Comparison of ENCODE assay signal across 26 cellular contexts in genomic region chr2:215324811-215325210, GRCh38. TPM values are rescaled to one million over a fixed set of nuclear protein-coding genes. Genes with fewer than 3 reads are reported as not detected.
DNase-seq lines count a peak whose midpoint lies in the region; ATAC-seq and TF ChIP-seq lines count a peak whose summit lies in the region.
"Had no signal": no experiment of that assay in that cellular context is flagged by ENCODE, and none has a peak within 500 bp of the region (broad histone marks: within the 10 kb centered on the region; RNA-seq: fewer than 3 reads in every experiment).

No MANE protein-coding gene starts in this region.

- H3K36me3 ChIP-seq in H7 (replicated peaks; ENCODE audit: control insufficient read depth, insufficient read depth, low read length) = peaks cover 29% of the 10 kb centered on the region
- H3K36me3 ChIP-seq: colonic mucosa had no signal

- H3K9me3 Mint-ChIP-seq in WTC11 (no peaks in the 10 kb centered on the region), progenitor cell of endocrine pancreas (ENCODE audit: low read depth) (peaks cover 4% of the 10 kb centered on the region)
- H3K9me3 Mint-ChIP-seq: activated naive CD8-positive, alpha-beta T cell treated with anti-CD3 and anti-CD28 coated beads, Interleukin-2, amount 10 ng/mL, durations not matched to agents 7 days and 5 days; H9; neural crest cell had no signal

- DNase-seq in COR-L47 (lab: John Stamatoyannopoulos, UW) (peak; percentile 48), H7 (peak; percentile 19), WTC11 (ENCODE audit: low spot score) (no peak), progenitor cell of endocrine pancreas (ENCODE audit: low spot score, unreplicated experiment) (no peak), NOMO-1 (lab: John Stamatoyannopoulos, UW; ENCODE audit: unreplicated experiment in 2 of 2) (no peak)
- DNase-seq in activated CD8-positive, alpha-beta memory T cell treated with anti-CD3 and anti-CD28 coated beads, Interleukin-2, amount 50 U/mL, for 48 hours = no peak
- DNase-seq: activated CD4-positive, alpha-beta T cell treated with anti-CD3 and anti-CD28 coated beads for 36 hours; activated effector memory CD4-positive, alpha-beta T cell treated with anti-CD3 and anti-CD28 coated beads, Interleukin-2, amount 50 U/mL, for 16 hours; activated naive CD8-positive, alpha-beta T cell treated with anti-CD3 and anti-CD28 coated beads, Interleukin-2, amount 10 ng/mL, durations not matched to agents 7 days and 5 days; colonic mucosa; effector memory CD4-positive, alpha-beta T cell; glutamatergic neuron; H9; KBM-7; left lung; mesenchymal stem cell; NCI-H1105; NCI-H2029 treated with DMSO at 0.1 percent for 48 hours; NCI-H510A; SHP77 treated with DMSO at 0.1 percent for 48 hours; stimulated activated CD4-positive, alpha-beta T cell treated with anti-CD3 and anti-CD28 coated beads, Interleukin-4, amount 100 ng/mL, for 1 hour; transverse colon had no signal

- ATAC-seq in WTC11 (0 out of 2 replicates have a peak, but pooled peaks have one; percentile 29), GM21526 (IDR thresholded peaks at IDR 0.05; ENCODE audit: low FRiP score, unreplicated experiment) (no peak)
- ATAC-seq: left lung, Panc1 had no signal

- no peaks in the 10 kb centered on the region for H3K27me3 ChIP-seq in H7 (ENCODE audit: control insufficient read depth, insufficient read depth, low read length)
- H3K27me3 ChIP-seq: ascending aorta, colonic mucosa, left lung, transverse colon had no signal

- no peaks in the 10 kb centered on the region for H3K27me3 Mint-ChIP-seq in WTC11 (ENCODE audit: low read depth)
- no peaks in the 10 kb centered on the region for H3K27me3 Mint-ChIP-seq in progenitor cell of endocrine pancreas
- H3K27me3 Mint-ChIP-seq: activated CD4-positive, alpha-beta T cell treated with anti-CD3 and anti-CD28 coated beads for 36 hours; activated naive CD8-positive, alpha-beta T cell treated with anti-CD3 and anti-CD28 coated beads, Interleukin-2, amount 10 ng/mL, durations not matched to agents 7 days and 5 days had no signal

- no peak overlapping the region for H3K4me3 Mint-ChIP-seq in WTC11
- no peak overlapping the region for H3K4me3 Mint-ChIP-seq in progenitor cell of endocrine pancreas (ENCODE audit: low read depth)
- H3K4me3 Mint-ChIP-seq: activated CD4-positive, alpha-beta T cell treated with anti-CD3 and anti-CD28 coated beads for 36 hours; activated naive CD8-positive, alpha-beta T cell treated with anti-CD3 and anti-CD28 coated beads, Interleukin-2, amount 10 ng/mL, durations not matched to agents 7 days and 5 days; H9; neural crest cell had no signal

- H3K4me3 ChIP-seq in H7 (ENCODE audit: insufficient read depth, low read depth, low read length) = no peak overlapping the region
- H3K4me3 ChIP-seq: ascending aorta, colonic mucosa, left lung, transverse colon had no signal

- POLR2A ChIA-PET in WTC11 (lab: Charles Lee) = no interaction called here

- peaks cover 90% of the 10 kb centered on the region for H3K36me3 Mint-ChIP-seq in WTC11
- peaks cover 64% of the 10 kb centered on the region for H3K36me3 Mint-ChIP-seq in progenitor cell of endocrine pancreas (ENCODE audit: insufficient read depth)

- H3K4me1 Mint-ChIP-seq in WTC11 (peaks cover 30% of the 10 kb centered on the region), progenitor cell of endocrine pancreas (ENCODE audit: low read depth) (no peaks in the 10 kb centered on the region)

- CTCF ChIA-PET in WTC11 (lab: Charles Lee) = no interaction called here

- H3K27ac Mint-ChIP-seq in WTC11 (peak overlapping the region; percentile 27; the same call in 1 of the 2 replicates), progenitor cell of endocrine pancreas (peak overlapping the region; percentile 8)

- TF ChIP-seq CTCF in WTC11 (IDR thresholded peaks at IDR 0.05) (no peak), progenitor cell of endocrine pancreas (IDR thresholded peaks at IDR 0.05; ENCODE audit: unreplicated experiment) (no peak)

TF ChIP-seq in WTC11, 78 proteins besides CTCF, POLR2A, EP300 and RAD21:
- no peak for TF ChIP-seq SMAD4 (CRISPR knock-in tag; IDR thresholded peaks at IDR 0.05)
- no peak for TF ChIP-seq HMGXB4 (CRISPR knock-in tag; IDR thresholded peaks at IDR 0.05)
- no peak for TF ChIP-seq NFATC4 (CRISPR knock-in tag; IDR thresholded peaks at IDR 0.05)
- TF ChIP-seq NR2C2 (CRISPR knock-in tag; IDR thresholded peaks at IDR 0.05) = no peak
- TF ChIP-seq ATF1 (CRISPR knock-in tag; IDR thresholded peaks at IDR 0.05) = no peak

RNA-seq across cellular contexts. Expression of gene ATIC, which starts 13.0 kb away (rescaled TPM):
- total RNA-seq in H7 (2014; rRNA removed; shearing (Covaris generic)) = 36.6 and 41.0 TPM in 2 replicates
- 285 to 309 TPM (median 290 TPM) in 3 replicates for total RNA-seq in WTC11 (2021)
- 145 and 148 TPM in 2 replicates for total RNA-seq in progenitor cell of endocrine pancreas

Comparison
In these comparisons a context has a peak if more than half of its experiments do, and no peak if none do; other contexts are left out.
1. DNase-seq: peak in COR-L47 (single experiment) and H7 (single experiment); none in WTC11 (single experiment), progenitor cell of endocrine pancreas (single experiment), NOMO-1 (0 of 2) and activated CD8-positive, alpha-beta memory T cell treated with anti-CD3 and anti-CD28 coated beads, Interleukin-2, amount 50 U/mL, for 48 hours (single experiment).